Comparison of ENCODE assay signal across 15 cellular contexts in genomic region chr12:80509781-80510556, GRCh38.
DNase-seq lines count a peak whose midpoint lies in the region; ATAC-seq and TF ChIP-seq lines count a peak whose summit lies in the region.
"Had no signal": no experiment of that assay in that cellular context is flagged by ENCODE, and none has a peak within 500 bp of the region (broad histone marks: within the 10 kb centered on the region; RNA-seq: fewer than 3 reads in every experiment).

No MANE protein-coding gene starts in this region.

- no peak overlapping the region for H3K4me3 ChIP-seq in Karpas-422 (ENCODE audit: low read length)
- H3K4me3 ChIP-seq: body of pancreas, lower lobe of right lung, pancreas had no signal

- H3K9ac ChIP-seq in Karpas-422 (ENCODE audit: low read length): no peak overlapping the region

- H3K36me3 ChIP-seq in Karpas-422 (ENCODE audit: insufficient read depth, low read length): no peaks in the 10 kb centered on the region
- H3K36me3 ChIP-seq: lower lobe of right lung, pancreas had no signal

- H3K4me3 Mint-ChIP-seq in osteocyte (ENCODE audit: unreplicated experiment): peak overlapping the region; percentile 35
- H3K4me3 Mint-ChIP-seq: activated CD4-positive, alpha-beta T cell treated with anti-CD3 and anti-CD28 coated beads for 36 hours; endodermal cell; type B pancreatic cell had no signal

- peak overlapping the region; percentile 95 for H3K27ac Mint-ChIP-seq in osteocyte (ENCODE audit: unreplicated experiment)
- H3K27ac Mint-ChIP-seq: activated CD4-positive, alpha-beta T cell treated with anti-CD3 and anti-CD28 coated beads for 36 hours; endodermal cell; type B pancreatic cell had no signal

- no peak for TF ChIP-seq CTCF in osteocyte (IDR thresholded peaks at IDR 0.05)

- DNase-seq in EL: peak; percentile 88
- peak; percentile 32 for DNase-seq in NCI-H1105 treated with DMSO at 0.1 percent for 48 hours (lab: John Stamatoyannopoulos, UW)
- peak; percentile 47 for DNase-seq in dedifferentiated amniotic fluid mesenchymal stem cell (ENCODE audit: extremely low spot score)
- DNase-seq in osteocyte (ENCODE audit: extremely low spot score, unreplicated experiment): no peak
- DNase-seq in activated CD8-positive, alpha-beta memory T cell treated with anti-CD3 and anti-CD28 coated beads, Interleukin-2, amount 50 U/mL, for 48 hours: no peak
- no peak for DNase-seq in Karpas-422
- no peak for DNase-seq in OCI-M1 (lab: John Stamatoyannopoulos, UW)
- DNase-seq: activated CD4-positive, alpha-beta T cell treated with anti-CD3 and anti-CD28 coated beads for 36 hours; body of pancreas; endodermal cell; lower lobe of right lung; NCI-H1092; pancreas had no signal

- no peaks in the 10 kb centered on the region for H3K4me1 ChIP-seq in Karpas-422 (ENCODE audit: low read length)
- H3K4me1 ChIP-seq: body of pancreas, lower lobe of right lung, pancreas had no signal

- ATAC-seq in GM18517 (IDR thresholded peaks at IDR 0.05; ENCODE audit: unreplicated experiment): no peak
- ATAC-seq: activated CD4-positive, alpha-beta T cell treated with anti-CD3 and anti-CD28 coated beads for 36 hours; body of pancreas; lower lobe of right lung; pancreas had no signal

- H3K9me3 ChIP-seq in Karpas-422 (ENCODE audit: low read length): no peaks in the 10 kb centered on the region
- H3K9me3 ChIP-seq: lower lobe of right lung, pancreas had no signal

- peaks cover 6% of the 10 kb centered on the region for H3K36me3 Mint-ChIP-seq in osteocyte (ENCODE audit: unreplicated experiment)
- H3K36me3 Mint-ChIP-seq: type B pancreatic cell had no signal

- H3K27ac ChIP-seq in Karpas-422 (ENCODE audit: low read length): no peak overlapping the region
- H3K27ac ChIP-seq: body of pancreas, lower lobe of right lung, pancreas had no signal

- H3K4me1 Mint-ChIP-seq in osteocyte (ENCODE audit: unreplicated experiment): peaks cover 51% of the 10 kb centered on the region
- H3K4me1 Mint-ChIP-seq: activated CD4-positive, alpha-beta T cell treated with anti-CD3 and anti-CD28 coated beads for 36 hours; endodermal cell had no signal

- H3K9me3 Mint-ChIP-seq in osteocyte (ENCODE audit: unreplicated experiment): peaks cover 7% of the 10 kb centered on the region
- H3K9me3 Mint-ChIP-seq: endodermal cell, type B pancreatic cell had no signal

- H3K79me2 ChIP-seq in Karpas-422 (ENCODE audit: low read length): no peaks in the 10 kb centered on the region

- no peaks in the 10 kb centered on the region for H3K27me3 ChIP-seq in Karpas-422 (ENCODE audit: low read length)
- H3K27me3 ChIP-seq: body of pancreas, pancreas had no signal

- no peak overlapping the region for H3K4me2 ChIP-seq in Karpas-422 (ENCODE audit: low read depth, low read length, poor library complexity, severe bottlenecking)

- no peaks in the 10 kb centered on the region for H4K20me1 ChIP-seq in Karpas-422 (ENCODE audit: insufficient read depth, low read depth, low read length)

- no peaks in the 10 kb centered on the region for H3K9me2 ChIP-seq in Karpas-422 (replicated peaks; ENCODE audit: insufficient read depth, low read length)

- H3K27me3 Mint-ChIP-seq in osteocyte (ENCODE audit: unreplicated experiment): no peaks in the 10 kb centered on the region
- H3K27me3 Mint-ChIP-seq: activated CD4-positive, alpha-beta T cell treated with anti-CD3 and anti-CD28 coated beads for 36 hours; type B pancreatic cell had no signal

- H2AFZ ChIP-seq in Karpas-422 (ENCODE audit: low read length): no peak overlapping the region

Comparison
In these comparisons a context has a peak if more than half of its experiments do, and no peak if none do; other contexts are left out.
1. DNase-seq: peak in EL (single experiment), NCI-H1105 treated with DMSO at 0.1 percent for 48 hours (single experiment) and dedifferentiated amniotic fluid mesenchymal stem cell (single experiment); none in osteocyte (single experiment), activated CD8-positive, alpha-beta memory T cell treated with anti-CD3 and anti-CD28 coated beads, Interleukin-2, amount 50 U/mL, for 48 hours (single experiment), Karpas-422 (single experiment) and OCI-M1 (single experiment).